1 cellular context compared by ENCODE assay signal in genomic region chr1:203165800-203166161, GRCh38.
TF ChIP-seq lines count a peak whose summit lies in the region.

No MANE protein-coding gene starts in this region.

TF ChIP-seq in H1, 55 proteins besides CTCF, POLR2A, EP300 and RAD21:
- TF ChIP-seq CBX5 (IDR thresholded peaks at IDR 0.05; ENCODE audit: low read depth, low read length), result no peak
- no peak for TF ChIP-seq JUN (IDR thresholded peaks at IDR 0.05; ENCODE audit: low read depth, low read length)
- TF ChIP-seq ATF2 (IDR thresholded peaks at IDR 0.05; ENCODE audit: low read length), result no peak
- TF ChIP-seq CBX8 (IDR thresholded peaks at IDR 0.05; ENCODE audit: borderline replicate concordance, low read depth, low read length), result no peak
- no peak for TF ChIP-seq KDM4A (IDR thresholded peaks at IDR 0.05; ENCODE audit: low read depth, low read length, severe bottlenecking)
- TF ChIP-seq E2F6 (IDR thresholded peaks at IDR 0.05), result no peak
- no peak for TF ChIP-seq NANOG (IDR thresholded peaks at IDR 0.05; ENCODE audit: insufficient read depth, low read depth, low read length, poor library complexity, severe bottlenecking)
- TF ChIP-seq RXRA (IDR thresholded peaks at IDR 0.05; ENCODE audit: insufficient read depth, low read depth, low read length), result no peak
- no peak for TF ChIP-seq RNF2 (IDR thresholded peaks at IDR 0.05; ENCODE audit: borderline replicate concordance, low read depth, low read length, missing control alignments, poor library complexity, severe bottlenecking)
- no peak for TF ChIP-seq CTBP2 (IDR thresholded peaks at IDR 0.05; ENCODE audit: borderline replicate concordance, insufficient read depth, insufficient read length, low read length)
- TF ChIP-seq KDM1A (IDR thresholded peaks at IDR 0.05; ENCODE audit: borderline replicate concordance, low read length), result no peak
- TF ChIP-seq ATF3 (IDR thresholded peaks at IDR 0.05; ENCODE audit: insufficient read depth, low read depth, low read length), result no peak
- no peak for TF ChIP-seq USF2 (IDR thresholded peaks at IDR 0.05; ENCODE audit: low read length)
